11 cellular contexts compared by ENCODE assay signal in genomic region chr7:100509213-100509612, GRCh38. TPM values are rescaled to one million over a fixed set of nuclear protein-coding genes. Genes with fewer than 3 reads are reported as not detected.
A peak's percentile ranks its signal among the peaks of the same experiment; 100 is the strongest.
DNase-seq lines count a peak whose midpoint lies in the region; FAIRE-seq and TF ChIP-seq lines count a peak whose summit lies in the region.
"Had no signal": no experiment of that assay in that cellular context is flagged by ENCODE, and none has a peak within 500 bp of the region (broad histone marks: within the 10 kb centered on the region; RNA-seq: fewer than 3 reads in every experiment).

No MANE protein-coding gene starts in this region.

- no peak for FAIRE-seq in kidney (lab: Jason Lieb, UNC)

- peaks cover 0 to 1% (median 0%) of the 10 kb centered on the region in 6 donors for H3K9me3 Mint-ChIP-seq in immature natural killer cell

- H3K9me3 ChIP-seq in AG04450 (ENCODE audit: control insufficient read depth, insufficient read depth, low read length) = no peaks in the 10 kb centered on the region
- no peaks in the 10 kb centered on the region for H3K9me3 ChIP-seq in kidney (ENCODE audit: control insufficient read depth in 1 of 2, low read length in 2 of 2)
- no peaks in the 10 kb centered on the region for H3K9me3 ChIP-seq in left ventricle myocardium inferior (replicated peaks)
- H3K9me3 ChIP-seq: neutrophil had no signal

- H3K27ac ChIP-seq in AG04450 (ENCODE audit: low read depth, low read length) (peak overlapping the region; percentile 57), kidney (ENCODE audit: low read depth in 2 of 2, low read length in 2 of 2) (no peak overlapping the region), left ventricle myocardium inferior (replicated peaks) (no peak overlapping the region)
- H3K27ac ChIP-seq: neutrophil had no signal

- no peaks in the 10 kb centered on the region for H3K36me3 Mint-ChIP-seq in immature natural killer cell

- TF ChIP-seq CTCF in AG04450 (IDR thresholded peaks at IDR 0.05; ENCODE audit: low read depth, low read length) = no peak
- TF ChIP-seq CTCF in kidney (IDR thresholded peaks at IDR 0.05; ENCODE audit: borderline replicate concordance, extremely low read depth, insufficient read depth) = no peak
- no peak for TF ChIP-seq CTCF in left ventricle myocardium inferior (IDR thresholded peaks at IDR 0.05; ENCODE audit: borderline replicate concordance)

- no peak overlapping the region for H3K4me3 ChIP-seq in AG04450 (ENCODE audit: low read depth, low read length)
- no peak overlapping the region for H3K4me3 ChIP-seq in kidney (ENCODE audit: low read length in 2 of 2)
- no peak overlapping the region for H3K4me3 ChIP-seq in left ventricle myocardium inferior

- H3K4me1 Mint-ChIP-seq in immature natural killer cell = no peaks in the 10 kb centered on the region

- no peaks in the 10 kb centered on the region for H3K36me3 ChIP-seq in kidney (ENCODE audit: control insufficient read depth in 1 of 2, insufficient read depth in 2 of 2, low read length in 2 of 2)
- H3K36me3 ChIP-seq in left ventricle myocardium inferior = no peaks in the 10 kb centered on the region
- H3K36me3 ChIP-seq: neutrophil had no signal

- peak; percentile 78 for DNase-seq in AG04450 (ENCODE audit: low read depth, low spot score)
- DNase-seq in NCI-H1092 treated with DMSO at 0.1 percent for 48 hours (lab: John Stamatoyannopoulos, UW) = peak; percentile 53
- peak; percentile 83 for DNase-seq in astrocyte of the hippocampus (ENCODE audit: low read depth, low spot score)
- peak; percentile 81 for DNase-seq in kidney
- DNase-seq in NCI-H748 (lab: John Stamatoyannopoulos, UW; ENCODE audit: unreplicated experiment) = no peak
- no peak for DNase-seq in COLO668 (lab: John Stamatoyannopoulos, UW; ENCODE audit: unreplicated experiment)
- DNase-seq in left ventricle myocardium inferior = no peak
- DNase-seq in immature natural killer cell = no peak
- DNase-seq: cortex of kidney, NCI-H1048 had no signal

- no peak overlapping the region for H3K27ac Mint-ChIP-seq in immature natural killer cell

- no peak overlapping the region for H3K4me3 Mint-ChIP-seq in immature natural killer cell

- H3K27me3 ChIP-seq in AG04450 (ENCODE audit: control insufficient read depth, insufficient read depth, low read length) (no peaks in the 10 kb centered on the region), left ventricle myocardium inferior (ENCODE audit: low read depth) (peaks cover 29% of the 10 kb centered on the region)

- CTCF ChIA-PET in AG04450 (lab: Charles Lee) = no interaction called here

- H3K9ac ChIP-seq in kidney (ENCODE audit: low read length in 2 of 2) = no peak overlapping the region

- POLR2A ChIA-PET in AG04450 (lab: Yijun Ruan, JAX) = no interaction called here

- H3K4me1 ChIP-seq in kidney (ENCODE audit: control insufficient read depth in 1 of 2, insufficient read depth in 1 of 2, low read depth in 1 of 2, low read length in 2 of 2) = no peaks in the 10 kb centered on the region
- no peaks in the 10 kb centered on the region for H3K4me1 ChIP-seq in left ventricle myocardium inferior

- intact Hi-C loops in kidney (cut with DNase I) (no loop called here), left ventricle myocardium inferior (cut with micrococcal nuclease) (no loop called here)

- peaks cover 4 to 12% (median 5%) of the 10 kb centered on the region in 3 donors for H3K27me3 Mint-ChIP-seq in immature natural killer cell (ENCODE audit: low read depth in 3 of 3)

RNA-seq across cellular contexts. Expression of gene NYAP1, which starts 25.5 kb away (rescaled TPM):
- polyA plus RNA-seq in AG04450 (2011; rRNA removed) (0.35 and 0.38 TPM in 2 replicates), kidney (ENCODE audit: insufficient read depth, low read depth, low replicate concordance) (0.69 TPM), immature natural killer cell (not detected)
- 0.14 and 0.17 TPM in 2 replicates for polyA minus RNA-seq in AG04450 (2011; rRNA and poly(A)+ RNA removed)
- total RNA-seq in kidney (0.41 TPM), left ventricle myocardium inferior (0.38 TPM)

RNA-seq across cellular contexts. Expression of gene AGFG2, which starts 29.8 kb away (rescaled TPM):
- polyA plus RNA-seq in AG04450 (2011; rRNA removed) (5.7 and 6.4 TPM in 2 replicates), kidney (ENCODE audit: insufficient read depth, low read depth, low replicate concordance) (24.3 TPM), immature natural killer cell (10 to 100 TPM in 2 of 3 donors, 1 to 10 TPM in 1; 7.1 to 20.7 (median 12.0) TPM)
- 5.0 and 6.1 TPM in 2 replicates for polyA minus RNA-seq in AG04450 (2011; rRNA and poly(A)+ RNA removed)
- total RNA-seq in kidney (37.3 TPM), left ventricle myocardium inferior (26.6 TPM)

RNA-seq across cellular contexts. Expression of gene TSC22D4, which starts 30.2 kb away (rescaled TPM):
- polyA plus RNA-seq in AG04450 (2011; rRNA removed) (10.2 and 11.3 TPM in 2 replicates), kidney (ENCODE audit: insufficient read depth, low read depth, low replicate concordance) (67.0 TPM), immature natural killer cell (10 to 100 TPM; 32.4 to 42.2 (median 35.3) TPM)
- polyA minus RNA-seq in AG04450 (2011; rRNA and poly(A)+ RNA removed) = 9.5 and 10.8 TPM in 2 replicates
- total RNA-seq in kidney (61.5 TPM), left ventricle myocardium inferior (47.5 TPM)

RNA-seq across cellular contexts. Expression of gene SPACDR, which starts 45.2 kb away (rescaled TPM):
- polyA plus RNA-seq in AG04450 (2011; rRNA removed) (0.76 and 1.3 TPM in 2 replicates), kidney (ENCODE audit: insufficient read depth, low read depth, low replicate concordance) (not detected), immature natural killer cell (1 to 10 TPM in 1 of 3 donors, under 1 TPM in 1, not detected in 1; 0.43 to 2.2 TPM)
- 0.32 and 0.43 TPM in 2 replicates for polyA minus RNA-seq in AG04450 (2011; rRNA and poly(A)+ RNA removed)
- total RNA-seq in kidney (0.54 TPM), left ventricle myocardium inferior (0.88 TPM)

Comparison
In these comparisons a context has a peak if more than half of its experiments do, and no peak if none do; other contexts are left out.
1. DNase-seq: peak in AG04450 (single experiment), NCI-H1092 treated with DMSO at 0.1 percent for 48 hours (single experiment), astrocyte of the hippocampus (single experiment) and kidney (single experiment); none in NCI-H748 (single experiment), COLO668 (single experiment), left ventricle myocardium inferior (single experiment) and immature natural killer cell (0 of 3).